ENCODE assay signal across 21 cellular contexts in the genomic region with DNA sequence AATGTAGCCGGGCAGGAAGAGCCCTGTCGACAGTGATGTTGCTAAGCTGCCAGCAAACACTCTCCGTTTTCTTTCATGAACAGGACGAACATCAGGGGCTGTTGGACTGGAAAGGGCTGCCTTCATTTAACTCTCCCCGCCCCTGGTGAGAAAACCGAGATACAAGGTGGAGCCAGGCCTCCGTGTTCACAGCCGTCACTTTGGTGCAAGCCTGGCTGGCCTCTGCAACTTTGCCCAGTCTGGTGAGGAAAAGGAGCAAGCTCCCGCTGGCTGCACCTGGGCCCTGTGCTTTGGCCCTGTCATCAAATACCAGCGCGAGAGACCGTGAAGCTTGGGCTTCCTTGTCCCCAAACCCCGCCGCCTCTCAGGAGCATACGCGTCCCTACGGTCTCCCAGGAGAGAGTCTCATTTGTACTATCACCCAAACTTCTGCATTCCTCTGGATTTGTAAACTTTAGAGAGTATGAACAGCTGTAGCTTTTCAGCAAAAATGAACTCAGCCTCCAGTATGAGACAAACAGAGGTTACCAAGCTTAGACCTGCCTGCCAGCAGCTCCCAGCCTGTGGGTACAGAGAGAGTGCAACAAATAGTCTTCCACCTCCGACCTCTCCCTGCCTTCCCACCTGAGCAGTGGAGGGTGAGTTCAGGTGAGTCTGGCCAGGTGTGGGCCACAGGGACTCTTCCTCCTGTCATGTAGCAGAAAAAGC.
DNase-seq lines count a peak whose midpoint lies in the region; ATAC-seq and TF ChIP-seq lines count a peak whose summit lies in the region.
"Had no signal": no experiment of that assay in that cellular context is flagged by ENCODE, and none has a peak within 500 bp of the region (broad histone marks: within the 10 kb centered on the region; RNA-seq: fewer than 3 reads in every experiment).

No MANE protein-coding gene starts in this region.

- dilution Hi-C loops in IMR-90 (cut with HindIII; ENCODE audit: low sequenced_read_pairs, unreplicated experiment) = no loop called here

- H2AFZ ChIP-seq in IMR-90 (replicated peaks; ENCODE audit: low read length, poor library complexity) = no peak overlapping the region
- peak overlapping the region; percentile 30 for H2AFZ ChIP-seq in smooth muscle cell (ENCODE audit: low read depth)

- H2AK5ac ChIP-seq in IMR-90 (ENCODE audit: low read depth, low read length) (no peak overlapping the region; the same call in 1 of the 2 replicates), mesendoderm (ENCODE audit: low read length) (no peak overlapping the region)

- H3K9ac ChIP-seq in IMR-90 (ENCODE audit: low read depth, low read length) = 0 out of 2 replicates have a peak overlapping the region, but pooled peaks have one; percentile 38
- no peak overlapping the region for H3K9ac ChIP-seq in mesendoderm (ENCODE audit: low read length)
- H3K9ac ChIP-seq in smooth muscle cell (ENCODE audit: low read depth) = no peak overlapping the region

- POLR2A ChIA-PET in IMR-90 (lab: Charles Lee; ENCODE audit: unreplicated experiment) = no interaction called here

- H3K14ac ChIP-seq in IMR-90 (replicated peaks; ENCODE audit: low read depth, low read length) = no peak overlapping the region

- H3K9me1 ChIP-seq in IMR-90 (ENCODE audit: insufficient read depth, low read length) = no peaks in the 10 kb centered on the region

- H3K36me3 ChIP-seq in IMR-90 (ENCODE audit: control insufficient read depth, insufficient read depth, low read length) (no peaks in the 10 kb centered on the region), mesendoderm (ENCODE audit: control insufficient read depth, insufficient read depth, low read length) (no peaks in the 10 kb centered on the region), smooth muscle cell (ENCODE audit: low read depth) (no peaks in the 10 kb centered on the region)
- H3K36me3 ChIP-seq: vagina had no signal

- H3K27ac Mint-ChIP-seq in osteocyte (ENCODE audit: unreplicated experiment) = no peak overlapping the region
- H3K27ac Mint-ChIP-seq: stimulated activated naive CD8-positive, alpha-beta T cell treated with anti-CD3 and anti-CD28 coated beads, Interleukin-15, amount 100 ng/mL, for 72 hours had no signal

- no peaks in the 10 kb centered on the region for H3K9me3 ChIP-seq in IMR-90 (ENCODE audit: control insufficient read depth, insufficient read depth, low read length)
- no peaks in the 10 kb centered on the region for H3K9me3 ChIP-seq in smooth muscle cell (replicated peaks; ENCODE audit: low read depth)
- H3K9me3 ChIP-seq: vagina had no signal

- no peaks in the 10 kb centered on the region for H3K36me3 Mint-ChIP-seq in osteocyte (ENCODE audit: unreplicated experiment)

- TF ChIP-seq RAD21 in IMR-90 (IDR thresholded peaks at IDR 0.05; ENCODE audit: low read length) = no peak

- no peak overlapping the region for H2AK9ac ChIP-seq in IMR-90 (replicated peaks; ENCODE audit: low read depth, low read length, poor library complexity)

- intact Hi-C loops in IMR-90 (cut with micrococcal nuclease) = loop anchor here (10.0 kb wide), 1 partner anchor 863 kb away; no protein-coding TSS in a partner anchor
- intact Hi-C loops in Right ventricle myocardium superior (cut with DNase I) = no loop called here

- H3F3A ChIP-seq in smooth muscle cell (ENCODE audit: low read depth) = no peaks in the 10 kb centered on the region

- peak; percentile 64 for ATAC-seq in IMR-90 (ENCODE audit: low read depth)
- ATAC-seq in Right ventricle myocardium superior (ENCODE audit: poor library complexity) = peak; percentile 54
- no peak for ATAC-seq in HG03280 (IDR thresholded peaks at IDR 0.05; ENCODE audit: unreplicated experiment)
- ATAC-seq in HG03196 (IDR thresholded peaks at IDR 0.05; ENCODE audit: unreplicated experiment) = no peak
- ATAC-seq: HCT116; SK-N-SH treated with all-trans-retinoic acid at 6 μM for 48 hours; stimulated activated naive CD8-positive, alpha-beta T cell treated with anti-CD3 and anti-CD28 coated beads, Interleukin-15, amount 100 ng/mL, for 72 hours had no signal

- no peaks in the 10 kb centered on the region for H3K27me3 Mint-ChIP-seq in osteocyte (ENCODE audit: unreplicated experiment)
- H3K27me3 Mint-ChIP-seq: stimulated activated naive CD8-positive, alpha-beta T cell treated with anti-CD3 and anti-CD28 coated beads, Interleukin-15, amount 100 ng/mL, for 72 hours had no signal

- H2BK5ac ChIP-seq in IMR-90 (ENCODE audit: low read depth, low read length, poor library complexity, severe bottlenecking) (no peak overlapping the region), mesendoderm (ENCODE audit: low read length) (no peak overlapping the region)

- no peaks in the 10 kb centered on the region for H4K20me1 ChIP-seq in IMR-90 (ENCODE audit: insufficient read depth, low read length)
- H4K20me1 ChIP-seq in smooth muscle cell (ENCODE audit: low read depth) = no peaks in the 10 kb centered on the region

- WGBS in IMR-90 (ENCODE audit: extremely low coverage in 2 of 2, insufficient read length in 1 of 2), 2 experiments = 7% methylated on average over 3 of the region's 18 CpGs; no CpG with 5 or more reads in 1 of the 2 experiments
- WGBS in mesendoderm (ENCODE audit: extremely low coverage, insufficient coverage, low lambda C conversion rate) = no CpG with 5 or more reads among the region's 18 CpGs
- WGBS in smooth muscle cell (ENCODE audit: low lambda C conversion rate) = 71% methylated on average over 17 of the region's 18 CpGs

- TF ChIP-seq CTCF in IMR-90 (conservative IDR thresholded peaks at IDR 0.05; ENCODE audit: low read depth, low read length) (no peak), smooth muscle cell (IDR thresholded peaks at IDR 0.05; ENCODE audit: borderline replicate concordance, insufficient read depth, poor library complexity, severe bottlenecking) (no peak), osteocyte (IDR thresholded peaks at IDR 0.05) (no peak)

- H3K23ac ChIP-seq in IMR-90 (ENCODE audit: low read depth, low read length) (no peak overlapping the region), mesendoderm (ENCODE audit: low read length) (no peak overlapping the region)

- H3K79me2 ChIP-seq in mesendoderm (ENCODE audit: control insufficient read depth, insufficient read depth, low read length) = no peaks in the 10 kb centered on the region
- H3K79me2 ChIP-seq in smooth muscle cell (ENCODE audit: low read depth) = no peaks in the 10 kb centered on the region

- H2BK15ac ChIP-seq in IMR-90 (ENCODE audit: low read depth, low read length) (no peak overlapping the region), mesendoderm (replicated peaks; ENCODE audit: low read depth) (no peak overlapping the region)

- H3K4me3 Mint-ChIP-seq in osteocyte (ENCODE audit: unreplicated experiment) = no peak overlapping the region
- H3K4me3 Mint-ChIP-seq: stimulated activated naive CD8-positive, alpha-beta T cell treated with anti-CD3 and anti-CD28 coated beads, Interleukin-15, amount 100 ng/mL, for 72 hours had no signal

- no peak for DNase-seq in IMR-90
- DNase-seq in Right ventricle myocardium superior = peak; percentile 53
- DNase-seq in mesendoderm = peak; percentile 53
- DNase-seq in smooth muscle cell (lab: John Stamatoyannopoulos, UW; ENCODE audit: unreplicated experiment) = no peak
- no peak for DNase-seq in osteocyte (ENCODE audit: extremely low spot score, unreplicated experiment)
- no peak for DNase-seq in DMS53 treated with DMSO at 0.1 percent for 48 hours (lab: John Stamatoyannopoulos, UW; ENCODE audit: unreplicated experiment)
- DNase-seq: activated CD8-positive, alpha-beta memory T cell treated with anti-CD3 and anti-CD28 coated beads, Interleukin-2, amount 50 U/mL, for 4 hours; activated gamma-delta T cell treated with Interleukin-2 at 50 U/mL for 16 hours; Karpas-422; NCI-H1092 treated with DMSO at 0.1 percent for 48 hours; NCI-H2107; NCI-H526 treated with DMSO at 0.1 percent for 48 hours; posterior cingulate gyrus; stimulated activated CD4-positive, alpha-beta T cell treated with anti-CD3 and anti-CD28 coated beads, Interleukin-15, amount 100 ng/mL, for 24 hours; stimulated activated naive CD8-positive, alpha-beta T cell treated with anti-CD3 and anti-CD28 coated beads, Interleukin-15, amount 100 ng/mL, for 72 hours had no signal

- H4K5ac ChIP-seq in IMR-90 (ENCODE audit: low read depth, low read length) = no peak overlapping the region; the same call in 1 of the 2 replicates
- H4K5ac ChIP-seq in mesendoderm (ENCODE audit: low read length) = no peak overlapping the region

- H3K27me3 ChIP-seq in IMR-90 (ENCODE audit: control insufficient read depth, insufficient read depth, low read length) = no peaks in the 10 kb centered on the region
- no peaks in the 10 kb centered on the region for H3K27me3 ChIP-seq in mesendoderm (ENCODE audit: insufficient read depth, low read length, poor library complexity)
- H3K27me3 ChIP-seq in smooth muscle cell (ENCODE audit: low read depth) = peaks cover 4% of the 10 kb centered on the region
- H3K27me3 ChIP-seq: vagina had no signal

- peak overlapping the region; percentile 54; the same call in 1 of the 2 replicates for H3K4me2 ChIP-seq in IMR-90 (ENCODE audit: low read depth, low read length)
- H3K4me2 ChIP-seq in mesendoderm (ENCODE audit: low read length) = no peak overlapping the region
- no peak overlapping the region for H3K4me2 ChIP-seq in smooth muscle cell

- H3K4ac ChIP-seq in IMR-90 (ENCODE audit: low read depth, low read length) (no peak overlapping the region), mesendoderm (ENCODE audit: low read depth, low read length) (no peak overlapping the region)

- no TSS peak for BruUV-seq in IMR-90 (replicated peaks; lab: Mats Ljungman, UMichigan)

- no peak for TF ChIP-seq POLR2A in IMR-90 (IDR thresholded peaks at IDR 0.05; ENCODE audit: low read depth, low read length)

- H3K27ac ChIP-seq in IMR-90 (ENCODE audit: insufficient read depth, low read length) (peak overlapping the region; percentile 92), mesendoderm (ENCODE audit: low read depth, low read length) (no peak overlapping the region), smooth muscle cell (ENCODE audit: low read depth) (no peak overlapping the region)
- H3K27ac ChIP-seq: epithelial cell of prostate, vagina had no signal

- peaks cover 5% of the 10 kb centered on the region; the same call in 1 of the 2 replicates for H3K4me1 ChIP-seq in IMR-90 (ENCODE audit: control insufficient read depth, insufficient read depth, low read length)
- peaks cover 2% of the 10 kb centered on the region for H3K4me1 ChIP-seq in mesendoderm (ENCODE audit: control insufficient read depth, low read depth, low read length)
- H3K4me1 ChIP-seq in smooth muscle cell (ENCODE audit: low read depth) = peaks cover 4% of the 10 kb centered on the region
- H3K4me1 ChIP-seq: vagina had no signal

- no peak overlapping the region for H3K56ac ChIP-seq in IMR-90 (ENCODE audit: extremely low read depth, insufficient read depth, low read length)
- peak overlapping the region; percentile 26 for H3K56ac ChIP-seq in mesendoderm (ENCODE audit: low read length)

- peaks cover 6% of the 10 kb centered on the region for H3K4me1 Mint-ChIP-seq in osteocyte (ENCODE audit: unreplicated experiment)
- H3K4me1 Mint-ChIP-seq: stimulated activated naive CD8-positive, alpha-beta T cell treated with anti-CD3 and anti-CD28 coated beads, Interleukin-15, amount 100 ng/mL, for 72 hours had no signal

- H3K4me3 ChIP-seq in IMR-90 (ENCODE audit: insufficient read depth, low read depth, low read length) (no peak overlapping the region), mesendoderm (ENCODE audit: low read length) (no peak overlapping the region), smooth muscle cell (no peak overlapping the region)
- H3K4me3 ChIP-seq: vagina had no signal

- CTCF ChIA-PET in IMR-90 (lab: Yijun Ruan, JAX) = no interaction called here

- no peak overlapping the region; the same call in 1 of the 2 replicates for H3K18ac ChIP-seq in IMR-90 (ENCODE audit: low read depth, low read length)
- no peak overlapping the region for H3K18ac ChIP-seq in mesendoderm (ENCODE audit: low read length)

- H2BK120ac ChIP-seq in IMR-90 (ENCODE audit: low read depth, low read length) (no peak overlapping the region), mesendoderm (ENCODE audit: low read depth, low read length) (no peak overlapping the region)

- in situ Hi-C loops in IMR-90 (cut with MboI; ENCODE audit: low sequenced_read_pairs) = no loop called here

- no peak overlapping the region; the same call in 1 of the 2 replicates for H4K91ac ChIP-seq in IMR-90 (ENCODE audit: insufficient read depth, low read depth, low read length)

- H2BK20ac ChIP-seq in IMR-90 (ENCODE audit: low read depth, low read length) = no peak overlapping the region

- H4K8ac ChIP-seq in IMR-90 (ENCODE audit: low read depth in 2 of 2, low read length in 2 of 2) = peak overlapping the region in 1 of 2 experiments; percentile 82; a peak in 1 of 4 replicates
- no peak overlapping the region for H4K8ac ChIP-seq in mesendoderm (ENCODE audit: low read depth, low read length)

- no peaks in the 10 kb centered on the region for H3K9me3 Mint-ChIP-seq in osteocyte (ENCODE audit: unreplicated experiment)
- H3K9me3 Mint-ChIP-seq: stimulated activated naive CD8-positive, alpha-beta T cell treated with anti-CD3 and anti-CD28 coated beads, Interleukin-15, amount 100 ng/mL, for 72 hours had no signal

- H3K79me1 ChIP-seq in IMR-90 (ENCODE audit: low read depth in 1 of 2, low read length in 2 of 2) = no peaks in the 10 kb centered on the region
- H3K79me1 ChIP-seq in mesendoderm (ENCODE audit: low read length) = no peaks in the 10 kb centered on the region

Comparison
In these comparisons a context has a peak if more than half of its experiments do, and no peak if none do; other contexts are left out.
1. ATAC-seq: peak in IMR-90 (single experiment) and Right ventricle myocardium superior (single experiment); none in HG03280 (single experiment) and HG03196 (single experiment).
2. DNase-seq: peak in Right ventricle myocardium superior (single experiment) and mesendoderm (single experiment); none in IMR-90 (single experiment), smooth muscle cell (single experiment), osteocyte (single experiment) and DMS53 treated with DMSO at 0.1 percent for 48 hours (single experiment).